ENCODE assay signal across 1 cellular context in the genomic region with DNA sequence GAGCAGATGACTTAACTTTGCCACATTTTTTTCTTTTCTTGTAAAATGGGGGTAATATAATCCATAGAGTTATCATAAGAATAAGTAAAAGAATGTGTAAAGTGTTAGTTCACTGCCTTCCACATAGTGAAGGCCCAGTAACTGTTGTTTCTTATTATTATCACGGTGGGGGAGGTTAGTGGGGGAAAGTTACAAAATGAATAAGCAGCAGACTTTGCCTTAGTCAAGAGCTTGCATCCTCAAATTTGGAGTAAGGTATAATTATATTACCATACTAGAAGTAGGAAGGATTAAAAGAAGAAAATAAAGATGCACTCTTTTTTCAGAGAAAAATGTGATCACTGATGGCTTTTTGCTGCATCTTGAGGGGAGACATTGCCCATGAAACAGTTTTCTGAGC.
TF ChIP-seq lines count a peak whose summit lies in the region.

No MANE protein-coding gene starts in this region.

TF ChIP-seq in GM23338, 12 proteins besides CTCF, POLR2A, EP300 and RAD21 (continued from another document):
- TF ChIP-seq, protein P1, sequence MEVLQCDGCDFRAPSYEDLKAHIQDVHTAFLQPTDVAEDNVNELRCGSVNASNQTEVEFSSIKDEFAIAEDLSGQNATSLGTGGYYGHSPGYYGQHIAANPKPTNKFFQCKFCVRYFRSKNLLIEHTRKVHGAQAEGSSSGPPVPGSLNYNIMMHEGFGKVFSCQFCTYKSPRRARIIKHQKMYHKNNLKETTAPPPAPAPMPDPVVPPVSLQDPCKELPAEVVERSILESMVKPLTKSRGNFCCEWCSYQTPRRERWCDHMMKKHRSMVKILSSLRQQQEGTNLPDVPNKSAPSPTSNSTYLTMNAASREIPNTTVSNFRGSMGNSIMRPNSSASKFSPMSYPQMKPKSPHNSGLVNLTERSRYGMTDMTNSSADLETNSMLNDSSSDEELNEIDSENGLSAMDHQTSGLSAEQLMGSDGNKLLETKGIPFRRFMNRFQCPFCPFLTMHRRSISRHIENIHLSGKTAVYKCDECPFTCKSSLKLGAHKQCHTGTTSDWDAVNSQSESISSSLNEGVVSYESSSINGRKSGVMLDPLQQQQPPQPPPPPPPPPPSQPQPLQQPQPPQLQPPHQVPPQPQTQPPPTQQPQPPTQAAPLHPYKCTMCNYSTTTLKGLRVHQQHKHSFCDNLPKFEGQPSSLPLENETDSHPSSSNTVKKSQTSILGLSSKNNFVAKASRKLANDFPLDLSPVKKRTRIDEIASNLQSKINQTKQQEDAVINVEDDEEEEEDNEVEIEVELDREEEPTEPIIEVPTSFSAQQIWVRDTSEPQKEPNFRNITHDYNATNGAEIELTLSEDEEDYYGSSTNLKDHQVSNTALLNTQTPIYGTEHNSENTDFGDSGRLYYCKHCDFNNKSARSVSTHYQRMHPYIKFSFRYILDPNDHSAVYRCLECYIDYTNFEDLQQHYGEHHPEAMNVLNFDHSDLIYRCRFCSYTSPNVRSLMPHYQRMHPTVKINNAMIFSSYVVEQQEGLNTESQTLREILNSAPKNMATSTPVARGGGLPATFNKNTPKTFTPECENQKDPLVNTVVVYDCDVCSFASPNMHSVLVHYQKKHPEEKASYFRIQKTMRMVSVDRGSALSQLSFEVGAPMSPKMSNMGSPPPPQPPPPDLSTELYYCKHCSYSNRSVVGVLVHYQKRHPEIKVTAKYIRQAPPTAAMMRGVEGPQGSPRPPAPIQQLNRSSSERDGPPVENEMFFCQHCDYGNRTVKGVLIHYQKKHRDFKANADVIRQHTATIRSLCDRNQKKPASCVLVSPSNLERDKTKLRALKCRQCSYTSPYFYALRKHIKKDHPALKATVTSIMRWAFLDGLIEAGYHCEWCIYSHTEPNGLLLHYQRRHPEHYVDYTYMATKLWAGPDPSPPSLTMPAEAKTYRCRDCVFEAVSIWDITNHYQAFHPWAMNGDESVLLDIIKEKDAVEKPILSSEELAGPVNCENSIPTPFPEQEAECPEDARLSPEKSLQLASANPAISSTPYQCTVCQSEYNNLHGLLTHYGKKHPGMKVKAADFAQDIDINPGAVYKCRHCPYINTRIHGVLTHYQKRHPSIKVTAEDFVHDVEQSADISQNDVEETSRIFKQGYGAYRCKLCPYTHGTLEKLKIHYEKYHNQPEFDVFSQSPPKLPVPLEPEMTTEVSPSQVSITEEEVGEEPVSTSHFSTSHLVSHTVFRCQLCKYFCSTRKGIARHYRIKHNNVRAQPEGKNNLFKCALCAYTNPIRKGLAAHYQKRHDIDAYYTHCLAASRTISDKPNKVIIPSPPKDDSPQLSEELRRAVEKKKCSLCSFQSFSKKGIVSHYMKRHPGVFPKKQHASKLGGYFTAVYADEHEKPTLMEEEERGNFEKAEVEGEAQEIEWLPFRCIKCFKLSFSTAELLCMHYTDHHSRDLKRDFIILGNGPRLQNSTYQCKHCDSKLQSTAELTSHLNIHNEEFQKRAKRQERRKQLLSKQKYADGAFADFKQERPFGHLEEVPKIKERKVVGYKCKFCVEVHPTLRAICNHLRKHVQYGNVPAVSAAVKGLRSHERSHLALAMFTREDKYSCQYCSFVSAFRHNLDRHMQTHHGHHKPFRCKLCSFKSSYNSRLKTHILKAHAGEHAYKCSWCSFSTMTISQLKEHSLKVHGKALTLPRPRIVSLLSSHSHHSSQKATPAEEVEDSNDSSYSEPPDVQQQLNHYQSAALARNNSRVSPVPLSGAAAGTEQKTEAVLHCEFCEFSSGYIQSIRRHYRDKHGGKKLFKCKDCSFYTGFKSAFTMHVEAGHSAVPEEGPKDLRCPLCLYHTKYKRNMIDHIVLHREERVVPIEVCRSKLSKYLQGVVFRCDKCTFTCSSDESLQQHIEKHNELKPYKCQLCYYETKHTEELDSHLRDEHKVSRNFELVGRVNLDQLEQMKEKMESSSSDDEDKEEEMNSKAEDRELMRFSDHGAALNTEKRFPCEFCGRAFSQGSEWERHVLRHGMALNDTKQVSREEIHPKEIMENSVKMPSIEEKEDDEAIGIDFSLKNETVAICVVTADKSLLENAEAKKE (CRISPR knock-in tag; IDR thresholded peaks at IDR 0.05): no peak
- TF ChIP-seq CREB1 (CRISPR knock-in tag; IDR thresholded peaks at IDR 0.05; ENCODE audit: low read depth): no peak
- no peak for TF ChIP-seq JUNB (IDR thresholded peaks at IDR 0.05; ENCODE audit: unreplicated experiment)
- no peak for TF ChIP-seq EZH2phosphoT487 (IDR thresholded peaks at IDR 0.05; ENCODE audit: unreplicated experiment)
TF ChIP-seq in GM23338: peak in this region for 0.
